1 cellular context compared by ENCODE assay signal in the genomic region with DNA sequence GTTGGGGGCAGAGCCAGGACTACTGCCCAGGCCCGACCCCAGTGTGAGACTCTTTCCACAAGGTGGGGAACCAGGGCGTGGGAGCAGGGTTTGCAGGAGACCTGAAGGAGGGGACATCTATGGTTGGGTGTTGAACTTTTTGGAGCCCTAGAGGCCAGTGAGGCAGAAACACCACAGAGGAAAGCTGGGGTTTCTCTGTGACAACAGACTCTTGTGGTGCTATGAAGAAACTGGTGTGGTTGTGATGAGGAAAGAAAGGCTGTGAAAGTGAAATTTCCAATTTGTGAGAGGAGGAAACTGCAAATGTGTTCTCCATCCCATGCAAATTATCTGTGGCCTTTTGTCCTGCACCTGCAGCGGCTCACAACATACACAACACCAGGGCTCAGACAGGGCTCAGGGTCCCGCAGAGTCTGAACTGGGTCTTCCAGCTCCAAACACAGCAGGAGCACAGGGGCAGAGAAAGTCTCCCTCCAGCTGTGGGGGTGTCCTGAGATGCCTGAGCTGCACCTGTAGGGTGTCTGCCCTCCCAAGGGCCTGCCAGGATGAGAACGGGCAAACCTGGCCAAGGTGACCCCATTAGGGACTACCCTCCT.
TF ChIP-seq lines count a peak whose summit lies in the region.

No MANE protein-coding gene starts in this region.

TF ChIP-seq in H1, 55 proteins besides CTCF, POLR2A, EP300 and RAD21 (continued from another document):
- TF ChIP-seq CHD7 (IDR thresholded peaks at IDR 0.05; ENCODE audit: insufficient replicate concordance, low read length) = no peak
